ENCODE assay signal across 1 cellular context in the genomic region with DNA sequence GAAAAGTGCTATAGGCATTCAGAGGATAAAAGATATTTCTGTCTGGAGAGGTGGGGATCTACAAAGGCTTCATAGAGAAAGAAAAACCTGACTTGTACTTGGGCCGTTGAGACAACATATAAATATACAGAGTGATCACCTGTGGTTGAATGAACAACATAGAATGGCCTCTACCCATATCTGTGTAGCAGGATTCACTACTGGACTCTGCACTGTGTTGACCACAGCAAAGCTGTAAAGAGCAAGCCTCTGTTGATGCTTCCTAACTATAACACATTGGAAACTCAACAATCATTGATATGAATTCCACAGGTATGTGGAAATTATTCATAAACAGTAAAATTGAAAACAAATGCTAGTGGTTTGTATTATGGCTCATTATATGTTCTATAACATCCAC.
A peak's percentile ranks its signal among the peaks of the same experiment; 100 is the strongest.
TF ChIP-seq lines count a peak whose summit lies in the region.

No MANE protein-coding gene starts in this region.

TF ChIP-seq in HepG2, 621 proteins besides CTCF, POLR2A, EP300 and RAD21 (continued from another document):
- TF ChIP-seq BCLAF1 (IDR thresholded peaks at IDR 0.05) = no peak
- TF ChIP-seq, protein P1, sequence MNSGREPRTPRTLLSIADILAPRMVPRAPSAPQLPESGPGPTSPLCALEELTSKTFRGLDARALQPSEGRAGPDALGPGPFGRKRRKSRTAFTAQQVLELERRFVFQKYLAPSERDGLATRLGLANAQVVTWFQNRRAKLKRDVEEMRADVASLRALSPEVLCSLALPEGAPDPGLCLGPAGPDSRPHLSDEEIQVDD (CRISPR knock-in tag; IDR thresholded peaks at IDR 0.05; ENCODE audit: borderline replicate concordance) = no peak
- no peak for TF ChIP-seq U2AF2 (IDR thresholded peaks at IDR 0.05; ENCODE audit: low read depth, low read length)
- TF ChIP-seq NFAT5 (CRISPR knock-in tag; IDR thresholded peaks at IDR 0.05) = no peak
- 0 out of 2 replicates have a peak, but pooled peaks have one; percentile 17 for TF ChIP-seq GATAD2A (CRISPR knock-in tag; IDR thresholded peaks at IDR 0.05)
- no peak for TF ChIP-seq ZNF703 (CRISPR knock-in tag; IDR thresholded peaks at IDR 0.05; ENCODE audit: borderline replicate concordance)
- TF ChIP-seq, protein P2, sequence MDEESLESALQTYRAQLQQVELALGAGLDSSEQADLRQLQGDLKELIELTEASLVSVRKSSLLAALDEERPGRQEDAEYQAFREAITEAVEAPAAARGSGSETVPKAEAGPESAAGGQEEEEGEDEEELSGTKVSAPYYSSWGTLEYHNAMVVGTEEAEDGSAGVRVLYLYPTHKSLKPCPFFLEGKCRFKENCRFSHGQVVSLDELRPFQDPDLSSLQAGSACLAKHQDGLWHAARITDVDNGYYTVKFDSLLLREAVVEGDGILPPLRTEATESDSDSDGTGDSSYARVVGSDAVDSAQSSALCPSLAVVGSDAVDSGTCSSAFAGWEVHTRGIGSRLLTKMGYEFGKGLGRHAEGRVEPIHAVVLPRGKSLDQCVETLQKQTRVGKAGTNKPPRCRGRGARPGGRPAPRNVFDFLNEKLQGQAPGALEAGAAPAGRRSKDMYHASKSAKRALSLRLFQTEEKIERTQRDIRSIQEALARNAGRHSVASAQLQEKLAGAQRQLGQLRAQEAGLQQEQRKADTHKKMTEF (CRISPR knock-in tag; IDR thresholded peaks at IDR 0.05) = 0 out of 2 replicates have a peak, but pooled peaks have one; percentile 15
- TF ChIP-seq FOXA3 (CRISPR knock-in tag; IDR thresholded peaks at IDR 0.05) = 0 out of 2 replicates have a peak, but pooled peaks have one; percentile 20
- peak; percentile 69 for TF ChIP-seq HNF4A (CRISPR knock-in tag; IDR thresholded peaks at IDR 0.05)
- TF ChIP-seq ZNF687 (CRISPR knock-in tag; IDR thresholded peaks at IDR 0.05) = no peak
- 0 out of 2 replicates have a peak, but pooled peaks have one; percentile 22 for TF ChIP-seq NCOR1 (IDR thresholded peaks at IDR 0.05; ENCODE audit: borderline replicate concordance, low read length)
- TF ChIP-seq ZFP36L1 (CRISPR knock-in tag; IDR thresholded peaks at IDR 0.05) = no peak
- no peak for TF ChIP-seq AGO1 (IDR thresholded peaks at IDR 0.05; ENCODE audit: low read depth, low read length, poor library complexity, severe bottlenecking)
- no peak for TF ChIP-seq NONO (IDR thresholded peaks at IDR 0.05)
- TF ChIP-seq NONO (CRISPR knock-in tag; conservative IDR thresholded peaks at IDR 0.05) = no peak
- TF ChIP-seq, protein P3, sequence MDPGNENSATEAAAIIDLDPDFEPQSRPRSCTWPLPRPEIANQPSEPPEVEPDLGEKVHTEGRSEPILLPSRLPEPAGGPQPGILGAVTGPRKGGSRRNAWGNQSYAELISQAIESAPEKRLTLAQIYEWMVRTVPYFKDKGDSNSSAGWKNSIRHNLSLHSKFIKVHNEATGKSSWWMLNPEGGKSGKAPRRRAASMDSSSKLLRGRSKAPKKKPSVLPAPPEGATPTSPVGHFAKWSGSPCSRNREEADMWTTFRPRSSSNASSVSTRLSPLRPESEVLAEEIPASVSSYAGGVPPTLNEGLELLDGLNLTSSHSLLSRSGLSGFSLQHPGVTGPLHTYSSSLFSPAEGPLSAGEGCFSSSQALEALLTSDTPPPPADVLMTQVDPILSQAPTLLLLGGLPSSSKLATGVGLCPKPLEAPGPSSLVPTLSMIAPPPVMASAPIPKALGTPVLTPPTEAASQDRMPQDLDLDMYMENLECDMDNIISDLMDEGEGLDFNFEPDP (CRISPR knock-in tag; conservative IDR thresholded peaks at IDR 0.05) = no peak
- TF ChIP-seq ARID5B (CRISPR knock-in tag; IDR thresholded peaks at IDR 0.05) = 0 out of 2 replicates have a peak, but pooled peaks have one; percentile 15
- TF ChIP-seq SAP130 (CRISPR knock-in tag; IDR thresholded peaks at IDR 0.05; ENCODE audit: low read depth) = peak; percentile 29; the same call in 1 of the 2 replicates
- no peak for TF ChIP-seq ZNF251 (CRISPR knock-in tag; IDR thresholded peaks at IDR 0.05)
- no peak for TF ChIP-seq ZBTB10 (CRISPR knock-in tag; IDR thresholded peaks at IDR 0.05; ENCODE audit: borderline replicate concordance)
- TF ChIP-seq, protein P4, sequence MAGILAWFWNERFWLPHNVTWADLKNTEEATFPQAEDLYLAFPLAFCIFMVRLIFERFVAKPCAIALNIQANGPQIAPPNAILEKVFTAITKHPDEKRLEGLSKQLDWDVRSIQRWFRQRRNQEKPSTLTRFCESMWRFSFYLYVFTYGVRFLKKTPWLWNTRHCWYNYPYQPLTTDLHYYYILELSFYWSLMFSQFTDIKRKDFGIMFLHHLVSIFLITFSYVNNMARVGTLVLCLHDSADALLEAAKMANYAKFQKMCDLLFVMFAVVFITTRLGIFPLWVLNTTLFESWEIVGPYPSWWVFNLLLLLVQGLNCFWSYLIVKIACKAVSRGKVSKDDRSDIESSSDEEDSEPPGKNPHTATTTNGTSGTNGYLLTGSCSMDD (CRISPR knock-in tag; IDR thresholded peaks at IDR 0.05) = no peak
